13 cellular contexts compared by ENCODE assay signal in genomic region chr1:1039145-1039910, GRCh38. TPM values are rescaled to one million over a fixed set of nuclear protein-coding genes. Genes with fewer than 3 reads are reported as not detected.
DNase-seq lines count a peak whose midpoint lies in the region; ATAC-seq, FAIRE-seq and TF ChIP-seq lines count a peak whose summit lies in the region.
"Had no signal": no experiment of that assay in that cellular context is flagged by ENCODE, and none has a peak within 500 bp of the region (broad histone marks: within the 10 kb centered on the region; RNA-seq: fewer than 3 reads in every experiment).

No MANE protein-coding gene starts in this region.

- DNase-seq in GM12891 (ENCODE audit: insufficient read length, low spot score) (no peak), osteocyte (ENCODE audit: extremely low spot score, unreplicated experiment) (no peak)
- DNase-seq in activated naive CD8-positive, alpha-beta T cell treated with anti-CD3 and anti-CD28 coated beads for 36 hours = peak; percentile 33
- DNase-seq: activated CD8-positive, alpha-beta memory T cell treated with anti-CD3 and anti-CD28 coated beads for 24 hours; brain microvascular endothelial cell; EL; left cardiac atrium; posterior cingulate gyrus had no signal

- H4K20me1 ChIP-seq in Loucy (ENCODE audit: insufficient read depth, low read length, poor library complexity, severe bottlenecking) = no peaks in the 10 kb centered on the region

- no peaks in the 10 kb centered on the region for H3F3A ChIP-seq in Loucy (ENCODE audit: low read depth)

- no peak for TF ChIP-seq POLR2A in GM12891 (IDR thresholded peaks at IDR 0.05; ENCODE audit: low read depth, low read length)

- no peak overlapping the region for H2AFZ ChIP-seq in Loucy (ENCODE audit: low read length)

- no peak overlapping the region for H3K4me3 ChIP-seq in Loucy (ENCODE audit: low read length, poor library complexity, severe bottlenecking)

- H3K4me3 Mint-ChIP-seq in activated naive CD8-positive, alpha-beta T cell treated with anti-CD3 and anti-CD28 coated beads for 36 hours = peak overlapping the region; percentile 69
- H3K4me3 Mint-ChIP-seq in osteocyte (ENCODE audit: unreplicated experiment) = peak overlapping the region; percentile 19

- H3K36me3 Mint-ChIP-seq in activated naive CD8-positive, alpha-beta T cell treated with anti-CD3 and anti-CD28 coated beads for 36 hours = peaks cover 6% of the 10 kb centered on the region
- H3K36me3 Mint-ChIP-seq in osteocyte (ENCODE audit: unreplicated experiment) = peaks cover 6% of the 10 kb centered on the region

- peak; percentile 65 for FAIRE-seq in GM12891 (lab: Jason Lieb, UNC)

- peaks cover 13% of the 10 kb centered on the region for H3K27me3 Mint-ChIP-seq in activated naive CD8-positive, alpha-beta T cell treated with anti-CD3 and anti-CD28 coated beads for 36 hours
- no peaks in the 10 kb centered on the region for H3K27me3 Mint-ChIP-seq in osteocyte (ENCODE audit: unreplicated experiment)

- H3K9me3 ChIP-seq in Loucy (ENCODE audit: insufficient read depth, low read depth, low read length) = no peaks in the 10 kb centered on the region
- H3K9me3 ChIP-seq: vagina had no signal

- peak overlapping the region; percentile 57 for H3K4me2 ChIP-seq in Loucy (ENCODE audit: low read depth, low read length, poor library complexity, severe bottlenecking)

- H3K9ac ChIP-seq in Loucy (ENCODE audit: low read depth, low read length, poor library complexity, severe bottlenecking) = no peak overlapping the region

- H3K9me2 ChIP-seq in Loucy (replicated peaks; ENCODE audit: low read depth, low read length) = no peaks in the 10 kb centered on the region

- no peaks in the 10 kb centered on the region for H3K36me3 ChIP-seq in Loucy (ENCODE audit: insufficient read depth, low read length)
- H3K36me3 ChIP-seq: vagina had no signal

- no peaks in the 10 kb centered on the region for H3K79me2 ChIP-seq in Loucy (ENCODE audit: insufficient read depth, low read length)

- H3K27me3 ChIP-seq in Loucy (ENCODE audit: insufficient read depth, low read length, poor library complexity, severe bottlenecking) = no peaks in the 10 kb centered on the region
- H3K27me3 ChIP-seq: brain microvascular endothelial cell, vagina had no signal

- no peak for TF ChIP-seq CTCF in Loucy (conservative IDR thresholded peaks at IDR 0.05; ENCODE audit: low read length)
- TF ChIP-seq CTCF in osteocyte (IDR thresholded peaks at IDR 0.05) = no peak

- H3K4me1 Mint-ChIP-seq in activated naive CD8-positive, alpha-beta T cell treated with anti-CD3 and anti-CD28 coated beads for 36 hours = peaks cover 22% of the 10 kb centered on the region
- peaks cover 6% of the 10 kb centered on the region for H3K4me1 Mint-ChIP-seq in osteocyte (ENCODE audit: unreplicated experiment)

- H3K4me1 ChIP-seq in Loucy (ENCODE audit: insufficient read depth, low read length, poor library complexity, severe bottlenecking) = peaks cover 13% of the 10 kb centered on the region

- no peaks in the 10 kb centered on the region for H3K9me3 Mint-ChIP-seq in activated naive CD8-positive, alpha-beta T cell treated with anti-CD3 and anti-CD28 coated beads for 36 hours
- no peaks in the 10 kb centered on the region for H3K9me3 Mint-ChIP-seq in osteocyte (ENCODE audit: unreplicated experiment)

- H3K27ac Mint-ChIP-seq in activated naive CD8-positive, alpha-beta T cell treated with anti-CD3 and anti-CD28 coated beads for 36 hours = peak overlapping the region; percentile 39
- H3K27ac Mint-ChIP-seq in osteocyte (ENCODE audit: unreplicated experiment) = no peak overlapping the region

- ATAC-seq in HG02973 (IDR thresholded peaks at IDR 0.05; ENCODE audit: unreplicated experiment) (no peak), GM19452 (IDR thresholded peaks at IDR 0.05; ENCODE audit: unreplicated experiment) (no peak), GM19328 (IDR thresholded peaks at IDR 0.05; ENCODE audit: unreplicated experiment) (no peak)

TF ChIP-seq in GM12891, 5 proteins besides CTCF, POLR2A, EP300 and RAD21:
- TF ChIP-seq POU2F2 (IDR thresholded peaks at IDR 0.05; ENCODE audit: low read depth, low read length) = no peak
- no peak for TF ChIP-seq POLR2AphosphoS5 (IDR thresholded peaks at IDR 0.05; ENCODE audit: low read depth, low read length)
- TF ChIP-seq SPI1 (IDR thresholded peaks at IDR 0.05; ENCODE audit: low read depth, low read length) = no peak
- no peak for TF ChIP-seq PAX5 (IDR thresholded peaks at IDR 0.05; ENCODE audit: insufficient read depth, low read length, severe bottlenecking)
- no peak for TF ChIP-seq TAF1 (IDR thresholded peaks at IDR 0.05; ENCODE audit: low read depth, low read length)

RNA-seq across cellular contexts. Expression of gene AGRN, which starts 19.4 kb away (rescaled TPM):
- 14.4 TPM for polyA plus RNA-seq in GM12891 (2012; ENCODE audit: low read depth, missing spikeins)
- 10 to 100 TPM; 30.4 to 30.5 TPM for total RNA-seq in activated naive CD8-positive, alpha-beta T cell treated with anti-CD3 and anti-CD28 coated beads for 36 hours
- total RNA-seq in osteocyte = 175 and 191 TPM in 2 replicates

RNA-seq across cellular contexts. Expression of gene ISG15, which starts 26.0 kb away (rescaled TPM):
- polyA plus RNA-seq in GM12891 (2012; ENCODE audit: low read depth, missing spikeins) = 191 TPM
- 10 to 100 TPM; 71.7 to 78.4 TPM for total RNA-seq in activated naive CD8-positive, alpha-beta T cell treated with anti-CD3 and anti-CD28 coated beads for 36 hours
- 29.3 and 30.6 TPM in 2 replicates for total RNA-seq in osteocyte

RNA-seq across cellular contexts. Expression of gene RNF223, which starts 34.8 kb away (rescaled TPM):
- polyA plus RNA-seq in GM12891 (2012; ENCODE audit: low read depth, missing spikeins) = 0.08 TPM
- total RNA-seq in activated naive CD8-positive, alpha-beta T cell treated with anti-CD3 and anti-CD28 coated beads for 36 hours = not detected
- total RNA-seq in osteocyte = not detected in 2 replicates
- total RNA-seq: left cardiac atrium had no signal

RNA-seq across cellular contexts. Expression of gene HES4, which starts 39.4 kb away (rescaled TPM):
- 0.45 TPM for polyA plus RNA-seq in GM12891 (2012; ENCODE audit: low read depth, missing spikeins)
- total RNA-seq in activated naive CD8-positive, alpha-beta T cell treated with anti-CD3 and anti-CD28 coated beads for 36 hours = 1 to 10 TPM in 1 of 2 experiments, under 1 TPM in 1; 0.93 to 1.1 TPM
- 75.0 and 79.2 TPM in 2 replicates for total RNA-seq in osteocyte

RNA-seq across cellular contexts. Expression of gene PERM1, which starts 57.4 kb away (rescaled TPM):
- 0.15 TPM for polyA plus RNA-seq in GM12891 (2012; ENCODE audit: low read depth, missing spikeins)
- total RNA-seq in activated naive CD8-positive, alpha-beta T cell treated with anti-CD3 and anti-CD28 coated beads for 36 hours = not detected
- total RNA-seq in osteocyte = 0.13 TPM in 1 of 2 replicates, not detected in the other
- total RNA-seq: vagina had no signal
